ENCODE assay signal across 20 cellular contexts in the genomic region with DNA sequence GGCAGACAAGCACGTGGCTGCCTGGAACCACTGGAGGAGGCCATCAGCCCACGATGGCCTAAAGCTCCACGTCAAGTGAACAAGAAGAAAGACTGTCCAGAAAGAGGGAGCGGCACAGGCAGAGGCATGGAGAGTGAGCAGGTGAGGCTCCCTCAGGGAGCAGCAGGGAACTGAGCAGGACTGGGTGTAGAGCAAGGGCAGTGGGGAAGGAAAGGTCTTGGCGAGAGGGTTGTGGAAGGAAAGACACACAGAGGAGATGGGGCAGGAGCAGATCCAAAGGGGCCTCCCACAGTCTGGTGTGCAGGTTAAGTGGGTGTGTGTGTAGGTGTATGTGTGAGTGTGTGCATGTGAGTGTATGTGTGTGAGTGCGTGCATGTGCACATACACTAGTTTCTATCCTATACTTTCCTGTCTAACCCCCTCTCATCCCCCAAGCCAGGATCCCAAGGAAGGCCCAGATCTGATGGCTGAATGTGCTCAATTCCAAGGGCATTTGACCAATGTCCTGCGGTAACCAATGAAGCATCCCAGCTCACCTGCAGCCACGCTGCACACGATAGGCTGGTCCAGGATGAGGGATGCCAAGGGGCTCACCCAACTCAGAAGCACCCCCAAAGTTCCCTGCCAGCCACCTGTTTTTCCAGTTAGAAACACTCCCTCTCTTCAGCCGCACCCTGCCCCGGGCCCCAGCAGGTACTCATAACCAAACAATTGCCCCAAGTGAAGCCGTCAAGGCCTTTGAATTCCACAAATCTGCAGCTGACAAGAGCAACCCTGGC.
A peak's percentile ranks its signal among the peaks of the same experiment; 100 is the strongest.
DNase-seq lines count a peak whose midpoint lies in the region; ATAC-seq, FAIRE-seq and TF ChIP-seq lines count a peak whose summit lies in the region.
"Had no signal": no experiment of that assay in that cellular context is flagged by ENCODE, and none has a peak within 500 bp of the region (broad histone marks: within the 10 kb centered on the region; RNA-seq: fewer than 3 reads in every experiment).

No MANE protein-coding gene starts in this region.

- peak overlapping the region; percentile 59; the same call in 1 of the 2 replicates for H2AFZ ChIP-seq in GM23338
- no peak overlapping the region for H2AFZ ChIP-seq in H1 (ENCODE audit: low read length)
- H2AFZ ChIP-seq: GM23248, PC-9 had no signal

- 85% methylated on average over 12 of the region's 12 CpGs; no CpG with 5 or more reads in 1 of the 2 experiments for WGBS in H1 (ENCODE audit: extremely low coverage in 1 of 2, insufficient coverage in 1 of 2, insufficient read length in 1 of 2, insufficient replicate concordance in 2 of 2, low coverage in 1 of 2, low lambda C conversion rate in 2 of 2, missing lambda C conversion rate in 1 of 2), 2 experiments
- WGBS in lower leg skin, 2 donors: 76 to 87% methylated on average over 12 of the region's 12 CpGs

- CTCF ChIA-PET in H1 (lab: Charles Lee; ENCODE audit: partially characterized antibody): interaction anchor here (0.6 to 2.2 kb wide), 6 partner anchors 8 to 183 kb away, joined by 3 to 7 read pairs (median 4); no protein-coding TSS in a partner anchor

- peak; percentile 42 for ATAC-seq in GM23338
- ATAC-seq in upper lobe of right lung: no peak

- TF ChIP-seq RAD21 in H1 (IDR thresholded peaks at IDR 0.05 in 1 of 2, conservative IDR thresholded peaks at IDR 0.05 in 1 of 2; ENCODE audit: low read depth in 2 of 2, low read length in 2 of 2): no peak

- no peaks in the 10 kb centered on the region for H3K9me2 ChIP-seq in GM23338 (ENCODE audit: insufficient read depth)

- H3K4me1 Mint-ChIP-seq in GM23338: peaks cover 20% of the 10 kb centered on the region
- peaks cover 6% of the 10 kb centered on the region for H3K4me1 Mint-ChIP-seq in progenitor cell of endocrine pancreas (ENCODE audit: low read depth)
- H3K4me1 Mint-ChIP-seq: CD4-positive, alpha-beta memory T cell had no signal

- no peak overlapping the region; the same call in 1 of the 2 replicates for H2BK12ac ChIP-seq in H1 (ENCODE audit: low read depth, low read length)

- H3K27me3 Mint-ChIP-seq in GM23338 (ENCODE audit: insufficient read depth, low read depth, poor library complexity) (peaks cover 7% of the 10 kb centered on the region), progenitor cell of endocrine pancreas (peaks cover 28% of the 10 kb centered on the region)

- H3K18ac ChIP-seq in H1 (ENCODE audit: extremely low read depth, low read length): no peak overlapping the region

- TF ChIP-seq CTCF in GM23338 (conservative IDR thresholded peaks at IDR 0.05; ENCODE audit: low read depth in 2 of 2) (no peak), H1 (IDR thresholded peaks at IDR 0.05; ENCODE audit: control extremely low read depth in 1 of 3, insufficient read depth in 1 of 3, low read depth in 1 of 3, low read length in 3 of 3) (no peak), lower leg skin (IDR thresholded peaks at IDR 0.05) (no peak), progenitor cell of endocrine pancreas (IDR thresholded peaks at IDR 0.05; ENCODE audit: unreplicated experiment) (no peak), upper lobe of right lung (IDR thresholded peaks at IDR 0.05) (no peak)

- no peak for TF ChIP-seq EP300 in H1 (IDR thresholded peaks at IDR 0.05; ENCODE audit: borderline replicate concordance in 1 of 2, low read depth in 2 of 2, low read length in 2 of 2)

- H2BK20ac ChIP-seq in H1 (ENCODE audit: low read length): peak overlapping the region; percentile 49

- no peak overlapping the region for H3K4ac ChIP-seq in H1 (replicated peaks; ENCODE audit: insufficient read length, low read depth, low read length)

- H3K4me1 ChIP-seq in GM23338 (ENCODE audit: insufficient read depth) (0 out of 2 replicates have a peak, but pooled peaks cover 3% of the 10 kb centered on the region), H1 (replicated peaks in 1 of 4; ENCODE audit: control insufficient read depth in 3 of 4, insufficient read depth in 4 of 4, low read length in 3 of 4) (peaks cover 2 to 9% (median 7%) of the 10 kb centered on the region in 4 experiments; a peak in 5 of 7 replicates), upper lobe of right lung (no peaks in the 10 kb centered on the region)

- no peak overlapping the region for H3K4me3 Mint-ChIP-seq in GM23338
- H3K4me3 Mint-ChIP-seq in progenitor cell of endocrine pancreas (ENCODE audit: low read depth): no peak overlapping the region
- H3K4me3 Mint-ChIP-seq: CD4-positive, alpha-beta memory T cell; HFFc6 had no signal

- H4K5ac ChIP-seq in H1 (ENCODE audit: insufficient read length, low read depth, low read length): no peak overlapping the region

- H2BK120ac ChIP-seq in H1 (replicated peaks; ENCODE audit: low read depth, low read length): no peak overlapping the region

- no peaks in the 10 kb centered on the region for H3F3A ChIP-seq in GM23338 (replicated peaks; ENCODE audit: low read depth)

- intact Hi-C loops in lower leg skin (cut with DNase I; ENCODE audit: low total_unique reads): no loop called here
- intact Hi-C loops in upper lobe of right lung (cut with DNase I): no loop called here

- no peaks in the 10 kb centered on the region for H4K20me1 ChIP-seq in GM23338 (replicated peaks; ENCODE audit: insufficient read depth)
- H4K20me1 ChIP-seq in H1 (replicated peaks in 1 of 2; ENCODE audit: control insufficient read depth in 1 of 2, insufficient read depth in 2 of 2, low read length in 2 of 2): no peaks in the 10 kb centered on the region

- no peak overlapping the region for H3K56ac ChIP-seq in H1 (replicated peaks; ENCODE audit: insufficient read length, low read depth, low read length)

- H2AK5ac ChIP-seq in H1 (ENCODE audit: low read depth, low read length): peak overlapping the region; percentile 43; the same call in 1 of the 2 replicates

- H3K27me3 ChIP-seq in GM23338 (ENCODE audit: insufficient read depth): no peaks in the 10 kb centered on the region
- no peaks in the 10 kb centered on the region for H3K27me3 ChIP-seq in H1 (replicated peaks in 1 of 4; ENCODE audit: control insufficient read depth in 3 of 4, extremely low read depth in 1 of 4, insufficient read depth in 3 of 4, low read length in 3 of 4)
- peaks cover 2% of the 10 kb centered on the region for H3K27me3 ChIP-seq in upper lobe of right lung

- peak overlapping the region; percentile 77; the same call in 1 of the 2 replicates for H2BK15ac ChIP-seq in H1 (ENCODE audit: low read length)

- no peaks in the 10 kb centered on the region for H3K79me2 ChIP-seq in GM23338 (replicated peaks; ENCODE audit: insufficient read depth)
- no peaks in the 10 kb centered on the region for H3K79me2 ChIP-seq in H1 (ENCODE audit: control insufficient read depth in 1 of 2, insufficient read depth in 2 of 2, low read length in 2 of 2)

- no peak overlapping the region; the same call in 1 of the 2 replicates for H4K8ac ChIP-seq in H1 (ENCODE audit: extremely low read depth, insufficient read depth, low read length)

- POLR2A ChIA-PET in H1 (lab: Charles Lee; ENCODE audit: partially characterized antibody): no interaction called here

- no peak overlapping the region for H3K4me3 ChIP-seq in GM23338
- no peak overlapping the region for H3K4me3 ChIP-seq in H1 (ENCODE audit: extremely low read depth in 1 of 4, insufficient read depth in 2 of 4, low read depth in 3 of 4, low read length in 4 of 4)
- no peak overlapping the region for H3K4me3 ChIP-seq in lower leg skin (ENCODE audit: low read depth, poor library complexity, severe bottlenecking)
- H3K4me3 ChIP-seq in upper lobe of right lung: no peak overlapping the region
- H3K4me3 ChIP-seq: GM23248, PC-9 had no signal

- DNase-seq in GM23338 (ENCODE audit: low spot score) (peak; percentile 9), H1 (ENCODE audit: low read depth in 1 of 2, low spot score in 2 of 2) (peak in 1 of 2 experiments; percentile 43), lower leg skin (ENCODE audit: low spot score in 2 of 2) (peak; percentile 1 to 78), progenitor cell of endocrine pancreas (ENCODE audit: low spot score, unreplicated experiment) (no peak), retina (no peak), HTR-8/SVneo (ENCODE audit: insufficient read length, low spot score) (no peak), upper lobe of right lung (no peak)
- DNase-seq: CD4-positive, alpha-beta memory T cell; DND-41; GDM1; GM23248; HFFc6; NCI-H1092; NCI-H2107; NCI-H446; NCI-H748 treated with DMSO at 0.1 percent for 48 hours; PC-9 had no signal

- no peak overlapping the region for H3K23ac ChIP-seq in H1 (ENCODE audit: insufficient read length)

- no peaks in the 10 kb centered on the region for H3K79me1 ChIP-seq in H1 (ENCODE audit: low read depth, low read length)

- H3K23me2 ChIP-seq in H1 (ENCODE audit: low read depth, low read length): no peaks in the 10 kb centered on the region

- H3K27ac Mint-ChIP-seq in GM23338 (no peak overlapping the region), progenitor cell of endocrine pancreas (peak overlapping the region; percentile 59)
- H3K27ac Mint-ChIP-seq: CD4-positive, alpha-beta memory T cell; HFFc6 had no signal

- H3K9me3 Mint-ChIP-seq in GM23338 (no peaks in the 10 kb centered on the region), progenitor cell of endocrine pancreas (ENCODE audit: low read depth) (no peaks in the 10 kb centered on the region)

- H3K4me2 ChIP-seq in GM23338: no peak overlapping the region
- no peak overlapping the region; a peak in 1 of 4 replicates for H3K4me2 ChIP-seq in H1 (ENCODE audit: insufficient read depth in 1 of 2, low read depth in 2 of 2, low read length in 2 of 2)
- H3K4me2 ChIP-seq: KMS-11, PC-9 had no signal

- H3K9me3 ChIP-seq in H1 (ENCODE audit: insufficient read depth in 2 of 2, low read depth in 1 of 2, low read length in 1 of 2) (no peaks in the 10 kb centered on the region), upper lobe of right lung (no peaks in the 10 kb centered on the region)

- H3K14ac ChIP-seq in H1 (ENCODE audit: insufficient read length): no peak overlapping the region

- H3K36me3 Mint-ChIP-seq in GM23338 (ENCODE audit: low read depth) (no peaks in the 10 kb centered on the region), progenitor cell of endocrine pancreas (ENCODE audit: insufficient read depth) (no peaks in the 10 kb centered on the region)
- H3K36me3 Mint-ChIP-seq: CD4-positive, alpha-beta memory T cell had no signal

- TF ChIP-seq POLR2A in H1 (IDR thresholded peaks at IDR 0.05; ENCODE audit: control extremely low read depth in 1 of 2, low read depth in 2 of 2, low read length in 2 of 2): no peak
- TF ChIP-seq POLR2A in lower leg skin (IDR thresholded peaks at IDR 0.05): no peak

- H3K27ac ChIP-seq in GM23338 (ENCODE audit: low read depth): no peak overlapping the region
- H3K27ac ChIP-seq in H1 (ENCODE audit: low read depth, low read length): no peak overlapping the region
- H3K27ac ChIP-seq in upper lobe of right lung: no peak overlapping the region
- H3K27ac ChIP-seq: GM23248, KMS-11, PC-9 had no signal

- H3K9ac ChIP-seq in H1 (replicated peaks in 1 of 4; ENCODE audit: extremely low read depth in 1 of 4, low read depth in 3 of 4, low read length in 3 of 4): no peak overlapping the region
- H3K9ac ChIP-seq: GM23248, KMS-11 had no signal

- H2BK5ac ChIP-seq in H1 (ENCODE audit: low read depth, low read length): no peak overlapping the region

- H4K91ac ChIP-seq in H1 (replicated peaks; ENCODE audit: insufficient read length, low read length): no peak overlapping the region

- FAIRE-seq in H1 (lab: Jason Lieb, UNC): no peak
- no peak for FAIRE-seq in HTR-8/SVneo (lab: Jason Lieb, UNC)
- FAIRE-seq: D721Med, GM12892 had no signal

- no peaks in the 10 kb centered on the region for H3K36me3 ChIP-seq in GM23338 (ENCODE audit: insufficient read depth)
- H3K36me3 ChIP-seq in H1 (ENCODE audit: control insufficient read depth in 2 of 4, insufficient read depth in 4 of 4, low read length in 3 of 4): no peaks in the 10 kb centered on the region
- no peaks in the 10 kb centered on the region for H3K36me3 ChIP-seq in upper lobe of right lung

Comparison
In these comparisons a context has a peak if more than half of its experiments do, and no peak if none do; other contexts are left out.
1. DNase-seq: peak in GM23338 (single experiment) and lower leg skin (2 of 2); none in progenitor cell of endocrine pancreas (single experiment), retina (single experiment), HTR-8/SVneo (single experiment) and upper lobe of right lung (single experiment).